ENCODE assay signal across 8 cellular contexts in the genomic region with DNA sequence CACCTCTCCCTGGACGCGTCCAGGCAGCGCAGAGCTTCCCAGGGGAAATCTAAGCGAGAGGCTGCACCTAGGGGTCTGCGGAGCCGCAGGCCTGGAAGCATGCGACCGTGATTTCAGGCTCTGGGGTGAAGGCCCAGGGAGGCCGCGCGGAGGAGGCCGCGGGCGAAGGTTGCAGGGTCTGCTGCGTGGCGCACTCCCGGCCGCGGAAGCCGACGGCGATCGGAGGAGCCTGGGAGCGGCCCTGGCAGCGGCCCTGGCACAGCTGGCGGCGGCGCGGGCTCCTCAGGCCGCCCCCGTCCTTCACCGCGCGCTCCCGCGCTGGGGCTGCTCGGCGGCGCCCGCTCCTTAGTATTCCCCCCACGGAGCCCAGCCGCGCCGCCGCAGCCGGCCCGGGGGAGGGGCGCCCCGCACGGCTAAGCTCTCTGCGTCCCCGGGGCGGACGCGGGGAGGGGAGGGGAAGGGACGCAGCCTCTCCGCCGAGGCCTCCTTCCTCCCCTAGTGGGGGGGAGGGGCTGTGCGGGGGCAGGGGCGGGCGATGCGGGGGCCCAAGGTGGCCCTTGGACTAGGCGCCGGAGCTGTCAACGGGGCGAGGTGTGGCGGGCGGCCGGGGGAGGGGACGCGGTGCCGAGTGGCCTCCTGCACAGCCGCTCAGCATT. TPM values are rescaled to one million over a fixed set of nuclear protein-coding genes. Genes with fewer than 3 reads are reported as not detected.
DNase-seq lines count a peak whose midpoint lies in the region; ATAC-seq and TF ChIP-seq lines count a peak whose summit lies in the region.

No MANE protein-coding gene starts in this region.

- DNase-seq in BE2C (no peak), Peyer's patch (no peak), globus pallidus (ENCODE audit: low spot score) (peak; percentile 76)

- peak overlapping the region; percentile 6 to 51 (median 36) for H3K27ac ChIP-seq in Peyer's patch
- H3K27ac ChIP-seq in neutrophil: no peak overlapping the region

- H3K4me1 ChIP-seq in BE2C (peaks cover 6% of the 10 kb centered on the region), Peyer's patch (peaks cover 0 to 27% (median 4%) of the 10 kb centered on the region in 4 donors), neutrophil (ENCODE audit: control insufficient read depth in 1 of 2, insufficient read depth in 1 of 2, low read depth in 1 of 2, low read length in 1 of 2) (peaks cover 37 to 39% of the 10 kb centered on the region in 2 experiments)

- H3K27me3 ChIP-seq in BE2C (no peaks in the 10 kb centered on the region), Peyer's patch (no peaks in the 10 kb centered on the region), neutrophil (peaks cover 40% of the 10 kb centered on the region)

- TF ChIP-seq CTCF in BE2C (IDR thresholded peaks at IDR 0.05; ENCODE audit: low read depth, low read length) (no peak), Peyer's patch (IDR thresholded peaks at IDR 0.05) (no peak), neutrophil (IDR thresholded peaks at IDR 0.05) (no peak)

- ATAC-seq in HG02610 (IDR thresholded peaks at IDR 0.05; ENCODE audit: unreplicated experiment) (no peak), HG03196 (IDR thresholded peaks at IDR 0.05; ENCODE audit: unreplicated experiment) (no peak), HG03442 (IDR thresholded peaks at IDR 0.05; ENCODE audit: unreplicated experiment) (no peak), HG02759 (IDR thresholded peaks at IDR 0.05; ENCODE audit: unreplicated experiment) (no peak)

- TF ChIP-seq POLR2A in Peyer's patch (IDR thresholded peaks at IDR 0.05): no peak

- H3K36me3 ChIP-seq in BE2C (peaks cover 12% of the 10 kb centered on the region), Peyer's patch (peaks cover 0 to 4% (median 0%) of the 10 kb centered on the region in 3 donors), neutrophil (no peaks in the 10 kb centered on the region)

- peak overlapping the region; percentile 43 for H3K4me3 ChIP-seq in BE2C (ENCODE audit: low read depth, low read length)
- H3K4me3 ChIP-seq in Peyer's patch: peak overlapping the region; percentile 22 to 61 (median 38)
- peak overlapping the region; percentile 51 to 62 for H3K4me3 ChIP-seq in neutrophil (ENCODE audit: low read depth in 1 of 2, low read length in 1 of 2)

- H3K9me3 ChIP-seq in BE2C: no peaks in the 10 kb centered on the region
- no peaks in the 10 kb centered on the region for H3K9me3 ChIP-seq in Peyer's patch
- H3K9me3 ChIP-seq in neutrophil: no peaks in the 10 kb centered on the region

RNA-seq across cellular contexts. Expression of a gene that starts 21.9 kb away (rescaled TPM):
- polyA plus RNA-seq in BE2C (2012; ENCODE audit: insufficient read depth, insufficient read length, low read depth): 28.9 TPM
- total RNA-seq in Peyer's patch: 10 to 100 TPM in 3 of 4 donors, 1 to 10 TPM in 1; 6.0 to 59.4 (median 17.2) TPM
